ENCODE assay signal across 9 cellular contexts in genomic region chr6:146441907-146442306, GRCh38.
"Had no signal": no experiment of that assay in that cellular context is flagged by ENCODE, and none has a peak within 500 bp of the region (broad histone marks: within the 10 kb centered on the region; RNA-seq: fewer than 3 reads in every experiment).

No MANE protein-coding gene starts in this region.

- H3K9ac ChIP-seq: GM23248 had no signal

- H3K27ac ChIP-seq: GM23248 had no signal

- DNase-seq: GM23248, GOT3, H9, HCEC 1CT, HFFc6, KG1 had no signal

- H3K4me3 ChIP-seq: GM23248 had no signal

- H3K9me3 Mint-ChIP-seq: H9 had no signal

- H3K27ac Mint-ChIP-seq: H9, HFFc6, IgD-negative memory B cell had no signal

- FAIRE-seq: H54, HTR-8/SVneo had no signal

- H2AFZ ChIP-seq: GM23248 had no signal

- H3K36me3 Mint-ChIP-seq: IgD-negative memory B cell had no signal

- H3K4me1 Mint-ChIP-seq: IgD-negative memory B cell had no signal

- H3K4me3 Mint-ChIP-seq: H9, HFFc6, IgD-negative memory B cell had no signal
